In the genomic region with DNA sequence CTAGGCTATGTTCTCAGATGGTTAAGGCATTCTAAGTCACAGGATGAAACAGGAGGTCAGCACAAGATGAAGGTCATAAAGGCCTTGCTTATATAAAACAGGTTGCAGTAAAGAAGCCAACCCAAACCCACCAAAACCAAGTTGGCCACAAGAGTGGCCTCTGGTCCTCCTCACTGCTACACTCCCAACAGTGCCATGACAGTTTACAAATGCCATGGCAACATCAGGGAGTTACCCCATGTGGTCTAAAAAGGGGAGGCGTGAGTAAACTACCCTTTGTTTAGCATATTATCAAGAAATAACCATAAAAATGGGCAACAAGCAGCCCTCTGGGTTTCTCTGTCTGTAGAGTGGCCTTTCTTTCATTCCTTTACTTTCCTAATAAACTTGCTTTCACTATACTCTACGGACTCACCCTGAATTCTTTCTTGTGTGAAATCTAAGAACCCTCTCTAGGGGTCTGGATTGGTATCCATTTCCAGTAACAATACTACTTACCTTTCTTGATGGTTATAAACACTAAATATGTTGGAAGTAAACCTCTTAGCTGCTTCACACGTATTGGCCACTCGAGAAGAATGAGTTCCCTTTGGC, we compare ENCODE assay signal across 20 cellular contexts.
DNase-seq lines count a peak whose midpoint lies in the region; ATAC-seq and TF ChIP-seq lines count a peak whose summit lies in the region.
"Had no signal": no experiment of that assay in that cellular context is flagged by ENCODE, and none has a peak within 500 bp of the region (broad histone marks: within the 10 kb centered on the region; RNA-seq: fewer than 3 reads in every experiment).

No MANE protein-coding gene starts in this region.

- TF ChIP-seq CTCF in WTC11 (IDR thresholded peaks at IDR 0.05) (no peak), endothelial cell (IDR thresholded peaks at IDR 0.05; ENCODE audit: unreplicated experiment) (peak; percentile 7)

- H3K4me3 Mint-ChIP-seq in WTC11 = no peak overlapping the region
- H3K4me3 Mint-ChIP-seq in endothelial cell (ENCODE audit: unreplicated experiment) = no peak overlapping the region
- no peak overlapping the region for H3K4me3 Mint-ChIP-seq in activated CD4-positive, alpha-beta T cell treated with anti-CD3 and anti-CD28 coated beads, Interleukin-2, amount 10 ng/mL, durations not matched to agents 7 days and 5 days
- H3K4me3 Mint-ChIP-seq: B cell; CD4-positive, CD25-positive, alpha-beta regulatory T cell; CD8-positive, alpha-beta T cell; H9 had no signal

- H2AK5ac ChIP-seq in mesendoderm (ENCODE audit: low read length) = no peak overlapping the region

- no peak overlapping the region for H2BK15ac ChIP-seq in mesendoderm (replicated peaks; ENCODE audit: low read depth)

- no CpG with 5 or more reads among the region's 4 CpGs for WGBS in mesendoderm (ENCODE audit: extremely low coverage, insufficient coverage, low lambda C conversion rate)

- no peak overlapping the region for H3K18ac ChIP-seq in mesendoderm (ENCODE audit: low read length)

- H3K9ac ChIP-seq in mesendoderm (ENCODE audit: low read length) = no peak overlapping the region
- H3K9ac ChIP-seq: BLaER1 had no signal

- no peaks in the 10 kb centered on the region for H3K79me1 ChIP-seq in mesendoderm (ENCODE audit: low read length)

- H2BK5ac ChIP-seq in mesendoderm (ENCODE audit: low read length) = no peak overlapping the region

- no peaks in the 10 kb centered on the region for H3K4me1 ChIP-seq in mesendoderm (ENCODE audit: control insufficient read depth, low read depth, low read length)
- H3K4me1 ChIP-seq: BLaER1 had no signal

- peak; percentile 66 for ATAC-seq in WTC11
- ATAC-seq: CD8-positive, alpha-beta T cell; GM12878; HCT116 had no signal

- H3K79me2 ChIP-seq in mesendoderm (ENCODE audit: control insufficient read depth, insufficient read depth, low read length) = no peaks in the 10 kb centered on the region

- no peak overlapping the region for H3K56ac ChIP-seq in mesendoderm (ENCODE audit: low read length)

- no peak overlapping the region for H3K4me3 ChIP-seq in mesendoderm (ENCODE audit: low read length)
- H3K4me3 ChIP-seq: BLaER1, GM12878 had no signal

- CTCF ChIA-PET in WTC11 (lab: Charles Lee) = interaction anchor here (0.9 to 1.1 kb wide), 2 partner anchors 10 to 75 kb away, joined by 3 to 8 read pairs; no protein-coding TSS in a partner anchor
- CTCF ChIA-PET in activated CD4-positive, alpha-beta T cell treated with anti-CD3 and anti-CD28 coated beads, Interleukin-2, amount 10 ng/mL, durations not matched to agents 7 days and 5 days (lab: Charles Lee) = no interaction called here

- H3K4ac ChIP-seq in mesendoderm (ENCODE audit: low read depth, low read length) = no peak overlapping the region

- no peaks in the 10 kb centered on the region for H3K27me3 ChIP-seq in mesendoderm (ENCODE audit: insufficient read depth, low read length, poor library complexity)
- H3K27me3 ChIP-seq: BLaER1 had no signal

- POLR2A ChIA-PET in WTC11 (lab: Charles Lee) = no interaction called here
- POLR2A ChIA-PET in activated CD4-positive, alpha-beta T cell treated with anti-CD3 and anti-CD28 coated beads, Interleukin-2, amount 10 ng/mL, durations not matched to agents 7 days and 5 days (lab: Charles Lee) = no interaction called here

- no peaks in the 10 kb centered on the region for H3K27me3 Mint-ChIP-seq in WTC11 (ENCODE audit: low read depth)
- no peaks in the 10 kb centered on the region for H3K27me3 Mint-ChIP-seq in endothelial cell (ENCODE audit: unreplicated experiment)
- no peaks in the 10 kb centered on the region for H3K27me3 Mint-ChIP-seq in activated CD4-positive, alpha-beta T cell treated with anti-CD3 and anti-CD28 coated beads, Interleukin-2, amount 10 ng/mL, durations not matched to agents 7 days and 5 days
- H3K27me3 Mint-ChIP-seq: B cell; CD4-positive, CD25-positive, alpha-beta regulatory T cell had no signal

- no peak overlapping the region for H3K27ac Mint-ChIP-seq in WTC11
- no peak overlapping the region for H3K27ac Mint-ChIP-seq in endothelial cell (ENCODE audit: unreplicated experiment)
- no peak overlapping the region for H3K27ac Mint-ChIP-seq in activated CD4-positive, alpha-beta T cell treated with anti-CD3 and anti-CD28 coated beads, Interleukin-2, amount 10 ng/mL, durations not matched to agents 7 days and 5 days
- H3K27ac Mint-ChIP-seq: B cell; CD4-positive, CD25-positive, alpha-beta regulatory T cell; CD8-positive, alpha-beta T cell; H9 had no signal

- H3K4me1 Mint-ChIP-seq in WTC11 (peaks cover 46% of the 10 kb centered on the region), endothelial cell (ENCODE audit: unreplicated experiment) (peaks cover 13% of the 10 kb centered on the region)
- no peaks in the 10 kb centered on the region for H3K4me1 Mint-ChIP-seq in activated CD4-positive, alpha-beta T cell treated with anti-CD3 and anti-CD28 coated beads, Interleukin-2, amount 10 ng/mL, durations not matched to agents 7 days and 5 days
- H3K4me1 Mint-ChIP-seq: B cell; CD4-positive, CD25-positive, alpha-beta regulatory T cell had no signal

- DNase-seq in ELF-1 (ENCODE audit: low read depth, low spot score) (peak; percentile 16), WTC11 (ENCODE audit: low spot score) (no peak), endothelial cell (ENCODE audit: low spot score) (no peak), mesendoderm (peak; percentile 5), pons (ENCODE audit: low spot score) (no peak)
- no peak for DNase-seq in stimulated activated naive CD4-positive, alpha-beta T cell treated with Interleukin-2 at 50 U/mL for 16 hours (lab: John Stamatoyannopoulos, UW)
- no peak for DNase-seq in activated CD4-positive, alpha-beta T cell treated with anti-CD3 and anti-CD28 coated beads, Interleukin-2, amount 10 ng/mL, durations not matched to agents 7 days and 5 days
- DNase-seq: Caco-2; CD4-positive, CD25-positive, alpha-beta regulatory T cell; CD8-positive, alpha-beta T cell; DMS153; DND-41; GDM1; H9 had no signal

- H3K36me3 Mint-ChIP-seq in WTC11 (no peaks in the 10 kb centered on the region), endothelial cell (ENCODE audit: low read depth, unreplicated experiment) (no peaks in the 10 kb centered on the region)
- no peaks in the 10 kb centered on the region for H3K36me3 Mint-ChIP-seq in activated CD4-positive, alpha-beta T cell treated with anti-CD3 and anti-CD28 coated beads, Interleukin-2, amount 10 ng/mL, durations not matched to agents 7 days and 5 days (ENCODE audit: low read depth)
- H3K36me3 Mint-ChIP-seq: CD4-positive, CD25-positive, alpha-beta regulatory T cell; CD8-positive, alpha-beta T cell had no signal

- H3K4me2 ChIP-seq in mesendoderm (ENCODE audit: low read length) = no peak overlapping the region
- H3K4me2 ChIP-seq: BLaER1 had no signal

- H3K9me3 Mint-ChIP-seq in WTC11 = no peaks in the 10 kb centered on the region
- H3K9me3 Mint-ChIP-seq in endothelial cell (ENCODE audit: unreplicated experiment) = no peaks in the 10 kb centered on the region
- H3K9me3 Mint-ChIP-seq in activated CD4-positive, alpha-beta T cell treated with anti-CD3 and anti-CD28 coated beads, Interleukin-2, amount 10 ng/mL, durations not matched to agents 7 days and 5 days = no peaks in the 10 kb centered on the region
- H3K9me3 Mint-ChIP-seq: CD8-positive, alpha-beta T cell; H9 had no signal

- no peak overlapping the region for H3K23ac ChIP-seq in mesendoderm (ENCODE audit: low read length)

- no peak overlapping the region for H4K8ac ChIP-seq in mesendoderm (ENCODE audit: low read depth, low read length)

- H3K36me3 ChIP-seq in mesendoderm (ENCODE audit: control insufficient read depth, insufficient read depth, low read length) = no peaks in the 10 kb centered on the region
- H3K36me3 ChIP-seq: BLaER1 had no signal

- no peak overlapping the region for H2BK120ac ChIP-seq in mesendoderm (ENCODE audit: low read depth, low read length)

- no peak overlapping the region for H3K27ac ChIP-seq in mesendoderm (ENCODE audit: low read depth, low read length)
- H3K27ac ChIP-seq: 22Rv1, BLaER1, C4-2B had no signal

- H4K5ac ChIP-seq in mesendoderm (ENCODE audit: low read length) = no peak overlapping the region

TF ChIP-seq in WTC11, 78 proteins besides CTCF, POLR2A, EP300 and RAD21 (continues in another document):
- TF ChIP-seq, protein P1, sequence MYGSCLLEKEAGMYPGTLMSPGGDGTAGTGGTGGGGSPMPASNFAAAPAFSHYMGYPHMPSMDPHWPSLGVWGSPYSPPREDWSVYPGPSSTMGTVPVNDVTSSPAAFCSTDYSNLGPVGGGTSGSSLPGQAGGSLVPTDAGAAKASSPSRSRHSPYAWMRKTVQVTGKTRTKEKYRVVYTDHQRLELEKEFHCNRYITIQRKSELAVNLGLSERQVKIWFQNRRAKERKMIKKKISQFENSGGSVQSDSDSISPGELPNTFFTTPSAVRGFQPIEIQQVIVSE (CRISPR knock-in tag; IDR thresholded peaks at IDR 0.05; ENCODE audit: borderline replicate concordance) = no peak
- TF ChIP-seq, protein P2, sequence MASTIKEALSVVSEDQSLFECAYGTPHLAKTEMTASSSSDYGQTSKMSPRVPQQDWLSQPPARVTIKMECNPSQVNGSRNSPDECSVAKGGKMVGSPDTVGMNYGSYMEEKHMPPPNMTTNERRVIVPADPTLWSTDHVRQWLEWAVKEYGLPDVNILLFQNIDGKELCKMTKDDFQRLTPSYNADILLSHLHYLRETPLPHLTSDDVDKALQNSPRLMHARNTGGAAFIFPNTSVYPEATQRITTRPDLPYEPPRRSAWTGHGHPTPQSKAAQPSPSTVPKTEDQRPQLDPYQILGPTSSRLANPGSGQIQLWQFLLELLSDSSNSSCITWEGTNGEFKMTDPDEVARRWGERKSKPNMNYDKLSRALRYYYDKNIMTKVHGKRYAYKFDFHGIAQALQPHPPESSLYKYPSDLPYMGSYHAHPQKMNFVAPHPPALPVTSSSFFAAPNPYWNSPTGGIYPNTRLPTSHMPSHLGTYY (CRISPR knock-in tag; IDR thresholded peaks at IDR 0.05) = no peak
- TF ChIP-seq TEAD4 (CRISPR knock-in tag; IDR thresholded peaks at IDR 0.05) = no peak
- no peak for TF ChIP-seq NR1H2 (CRISPR knock-in tag; IDR thresholded peaks at IDR 0.05)
- TF ChIP-seq JUN (CRISPR knock-in tag; IDR thresholded peaks at IDR 0.05) = no peak
- TF ChIP-seq MXD4 (CRISPR knock-in tag; IDR thresholded peaks at IDR 0.05; ENCODE audit: borderline replicate concordance) = no peak
- TF ChIP-seq ZNF219 (CRISPR knock-in tag; IDR thresholded peaks at IDR 0.05; ENCODE audit: borderline replicate concordance) = no peak

Comparison
In these comparisons a context has a peak if more than half of its experiments do, and no peak if none do; other contexts are left out.
1. DNase-seq: peak in ELF-1 (single experiment) and mesendoderm (single experiment); none in WTC11 (single experiment), endothelial cell (single experiment), pons (single experiment), stimulated activated naive CD4-positive, alpha-beta T cell treated with Interleukin-2 at 50 U/mL for 16 hours (single experiment) and activated CD4-positive, alpha-beta T cell treated with anti-CD3 and anti-CD28 coated beads, Interleukin-2, amount 10 ng/mL, durations not matched to agents 7 days and 5 days (single experiment).